In the genomic region with DNA sequence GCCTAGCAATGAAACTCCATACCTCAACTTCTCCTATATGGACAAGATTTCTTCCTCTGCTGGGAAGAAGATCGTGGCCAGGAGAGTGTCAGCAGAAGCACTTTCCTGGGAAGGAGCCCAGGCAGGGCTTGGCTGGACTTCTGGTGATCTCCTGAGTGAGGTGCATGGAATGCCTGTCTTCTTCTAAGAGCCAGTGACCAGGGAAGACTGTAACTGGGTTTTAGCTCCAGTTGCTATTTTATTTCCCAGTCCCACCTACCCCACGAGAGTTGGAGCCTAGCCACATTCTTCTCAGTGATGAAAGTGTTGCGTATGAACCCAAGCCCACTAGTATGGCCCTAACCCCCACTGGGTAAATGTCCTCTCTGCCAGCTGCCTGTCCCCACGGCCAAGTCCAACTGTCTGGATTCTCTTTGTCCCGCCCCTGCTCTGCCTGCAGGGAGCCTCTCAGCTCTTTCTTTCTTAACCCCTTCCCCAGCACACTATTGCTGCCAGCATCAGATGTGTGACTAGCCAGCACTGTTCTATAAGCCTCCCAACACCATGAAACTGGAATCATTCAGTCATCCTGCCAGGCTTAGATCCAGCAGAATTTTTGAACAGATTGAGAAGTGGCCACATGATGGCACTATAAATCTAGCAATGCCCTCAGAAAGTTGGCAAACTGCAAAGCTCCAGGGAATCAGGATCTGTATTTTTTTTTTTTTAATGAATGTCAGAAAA, we compare ENCODE assay signal across 8 cellular contexts.
A peak's percentile ranks its signal among the peaks of the same experiment; 100 is the strongest.
DNase-seq lines count a peak whose midpoint lies in the region; ATAC-seq and TF ChIP-seq lines count a peak whose summit lies in the region.

No MANE protein-coding gene starts in this region.

- H3K9me3 Mint-ChIP-seq in brain = peaks cover 0 to under 1% (median 0%) of the 10 kb centered on the region in 5 experiments

- no peak overlapping the region for H3K27ac ChIP-seq in stomach smooth muscle (ENCODE audit: low read length)

- H3K4me1 Mint-ChIP-seq in brain = peaks cover 29% of the 10 kb centered on the region

- TF ChIP-seq CTCF in brain (conservative IDR thresholded peaks at IDR 0.05) = peak; percentile 78 to 81

- no peaks in the 10 kb centered on the region for H3K9me3 ChIP-seq in stomach smooth muscle (ENCODE audit: control insufficient read depth in 2 of 2, low read length in 2 of 2)

- no peaks in the 10 kb centered on the region for H3K36me3 Mint-ChIP-seq in brain

- ATAC-seq in GM21529 (IDR thresholded peaks at IDR 0.05; ENCODE audit: unreplicated experiment) = peak; percentile 25
- ATAC-seq in GM18520 (IDR thresholded peaks at IDR 0.05; ENCODE audit: unreplicated experiment) = no peak
- ATAC-seq in GM21825 (IDR thresholded peaks at IDR 0.05; ENCODE audit: unreplicated experiment) = no peak

- DNase-seq in COLO668 (lab: John Stamatoyannopoulos, UW; ENCODE audit: unreplicated experiment) = peak; percentile 18
- peak; percentile 91 for DNase-seq in NCI-H69 (lab: John Stamatoyannopoulos, UW)
- DNase-seq in iris pigment epithelial cell (ENCODE audit: low read depth) = peak; percentile 79

- H3K36me3 ChIP-seq in stomach smooth muscle (ENCODE audit: control insufficient read depth in 2 of 2, insufficient read depth in 2 of 2, low read length in 2 of 2) = no peaks in the 10 kb centered on the region

- H3K27ac Mint-ChIP-seq in brain = peak overlapping the region; percentile 12 to 68 (median 63)

- no peaks in the 10 kb centered on the region for H3K27me3 Mint-ChIP-seq in brain

- peaks cover 15% of the 10 kb centered on the region for H3K4me1 ChIP-seq in stomach smooth muscle (ENCODE audit: control insufficient read depth, insufficient read depth, low read length)

- peak overlapping the region in 3 of 5 experiments; percentile 3 to 41 (median 16) for H3K4me3 Mint-ChIP-seq in brain

- peak overlapping the region; percentile 6 to 15 for H3K4me3 ChIP-seq in stomach smooth muscle (ENCODE audit: low read length in 2 of 2)

- no peak overlapping the region for H3K9ac ChIP-seq in stomach smooth muscle (ENCODE audit: low read length in 2 of 2)

- H3K27me3 ChIP-seq in stomach smooth muscle (ENCODE audit: control insufficient read depth in 1 of 2, insufficient read depth in 2 of 2, low read length in 2 of 2) = no peaks in the 10 kb centered on the region

Comparison
In these comparisons a context has a peak if more than half of its experiments do, and no peak if none do; other contexts are left out.
1. DNase-seq: peak in every context shown above with its lines; median percentile 91 in NCI-H69; 79 in iris pigment epithelial cell; 18 in COLO668.